1 cellular context compared by ENCODE assay signal in genomic region chr10:120145107-120145506, GRCh38.
A peak's percentile ranks its signal among the peaks of the same experiment; 100 is the strongest.
TF ChIP-seq lines count a peak whose summit lies in the region.

No MANE protein-coding gene starts in this region.

TF ChIP-seq in K562, 482 proteins besides CTCF, POLR2A, EP300 and RAD21 (continued from another document and continues in another):
- TF ChIP-seq ZNF184 (CRISPR knock-in tag; IDR thresholded peaks at IDR 0.05) (no peak), YY1 (IDR thresholded peaks at IDR 0.05; ENCODE audit: borderline replicate concordance in 1 of 3, control insufficient read depth in 1 of 3, extremely low read depth in 1 of 3, insufficient read depth in 3 of 3, insufficient read length in 1 of 3, insufficient replicate concordance in 2 of 3, low read depth in 1 of 3, low read length in 2 of 3) (no peak), CAMTA2 (CRISPR knock-in tag; conservative IDR thresholded peaks at IDR 0.05) (no peak), ZNF324 (CRISPR knock-in tag; IDR thresholded peaks at IDR 0.05) (no peak), HDAC2 (IDR thresholded peaks at IDR 0.05) (peak; percentile 91), HDAC1 (IDR thresholded peaks at IDR 0.05) (peak in 1 of 2 experiments; percentile 67; a peak in 2 of 4 replicates), SNAPC5 (CRISPR knock-in tag; IDR thresholded peaks at IDR 0.05) (no peak), TAF15 (IDR thresholded peaks at IDR 0.05; ENCODE audit: low read depth, low read length) (no peak), BCL6 (CRISPR knock-in tag; IDR thresholded peaks at IDR 0.05) (0 out of 2 replicates have a peak, but pooled peaks have one; percentile 35), MBD2 (IDR thresholded peaks at IDR 0.05; ENCODE audit: borderline replicate concordance, low read depth) (peak; percentile 33; the same call in 1 of the 2 replicates), ZFP30 (CRISPR knock-in tag; IDR thresholded peaks at IDR 0.05; ENCODE audit: borderline replicate concordance) (no peak), GABPB2 (CRISPR knock-in tag; conservative IDR thresholded peaks at IDR 0.05) (no peak), U2AF2 (optimal IDR thresholded peaks at IDR 0.05; ENCODE audit: low read depth, low read length) (no peak), ZNF197 (CRISPR knock-in tag; IDR thresholded peaks at IDR 0.05; ENCODE audit: low read depth) (peak; percentile 88; the same call in 1 of the 2 replicates), CREB1 (IDR thresholded peaks at IDR 0.05) (no peak), CREB1 (CRISPR knock-in tag; IDR thresholded peaks at IDR 0.05) (no peak), ID3 (CRISPR knock-in tag; IDR thresholded peaks at IDR 0.05) (no peak), ID3 (tag; IDR thresholded peaks at IDR 0.05) (no peak), HNRNPUL1 (IDR thresholded peaks at IDR 0.05; ENCODE audit: low read length) (no peak), MYNN (IDR thresholded peaks at IDR 0.05) (peak; percentile 53; the same call in 1 of the 2 replicates), MYNN (CRISPR knock-in tag; IDR thresholded peaks at IDR 0.05) (no peak), ZNF592 (IDR thresholded peaks at IDR 0.05) (no peak), ATF1 (CRISPR knock-in tag; IDR thresholded peaks at IDR 0.05) (no peak), ATF1 (tag; IDR thresholded peaks at IDR 0.05) (no peak), BRF1 (IDR thresholded peaks at IDR 0.05; ENCODE audit: borderline replicate concordance, extremely low read depth, insufficient read length) (no peak), CHAMP1 (IDR thresholded peaks at IDR 0.05) (peak; percentile 55; the same call in 1 of the 2 replicates), ZNF785 (CRISPR knock-in tag; IDR thresholded peaks at IDR 0.05) (no peak), ZBTB26 (CRISPR knock-in tag; IDR thresholded peaks at IDR 0.05) (no peak), E2F5 (CRISPR knock-in tag; IDR thresholded peaks at IDR 0.05) (no peak), PHB2 (IDR thresholded peaks at IDR 0.05; ENCODE audit: low read depth) (peak; percentile 81), XRCC5 (IDR thresholded peaks at IDR 0.05; ENCODE audit: low read depth, low read length) (no peak), HLTF (IDR thresholded peaks at IDR 0.05) (peak; percentile 50; the same call in 1 of the 2 replicates), ZNF232 (CRISPR knock-in tag; IDR thresholded peaks at IDR 0.05) (no peak), PCBP2 (IDR thresholded peaks at IDR 0.05; ENCODE audit: low read depth, low read length, poor library complexity, severe bottlenecking) (no peak), KLF13 (tag; IDR thresholded peaks at IDR 0.05; ENCODE audit: borderline replicate concordance, low read depth) (no peak), ZNF274 (IDR thresholded peaks at IDR 0.05; ENCODE audit: borderline replicate concordance, low read depth, low read length) (peak; percentile 68; the same call in 1 of the 2 replicates), ASH1L (IDR thresholded peaks at IDR 0.05; ENCODE audit: borderline replicate concordance, low read depth, partially characterized antibody) (no peak), JUND (IDR thresholded peaks at IDR 0.05; ENCODE audit: borderline replicate concordance, low read depth, low read length) (peak; percentile 35; the same call in 1 of the 2 replicates), JUND (tag; IDR thresholded peaks at IDR 0.05; ENCODE audit: borderline replicate concordance, low read depth, low read length) (no peak; the same call in 2 of the 3 replicates), ZNF561 (CRISPR knock-in tag; conservative IDR thresholded peaks at IDR 0.05) (no peak), NCOA1 (IDR thresholded peaks at IDR 0.05; ENCODE audit: low read depth) (peak; percentile 55; the same call in 1 of the 2 replicates), GATA2 (CRISPR knock-in tag; IDR thresholded peaks at IDR 0.05) (peak; percentile 55; the same call in 1 of the 2 replicates), PHF21A (IDR thresholded peaks at IDR 0.05; ENCODE audit: borderline replicate concordance, low read depth) (no peak), STAG1 (CRISPR knock-in tag; IDR thresholded peaks at IDR 0.05; ENCODE audit: borderline replicate concordance) (no peak), NFIC (IDR thresholded peaks at IDR 0.05) (peak; percentile 89), CCNT2 (IDR thresholded peaks at IDR 0.05; ENCODE audit: borderline replicate concordance, extremely low read depth, insufficient read length, low read depth, low read length) (peak; percentile 96), XRCC4 (IDR thresholded peaks at IDR 0.05; ENCODE audit: extremely low read depth, insufficient read depth, insufficient read length) (no peak), KDM1A (IDR thresholded peaks at IDR 0.05) (peak; percentile 88 to 92), ATF3 (IDR thresholded peaks at IDR 0.05) (peak; percentile 15; the same call in 1 of the 2 replicates), ATF3 (CRISPR knock-in tag; conservative IDR thresholded peaks at IDR 0.05) (no peak), ZBTB9 (CRISPR knock-in tag; IDR thresholded peaks at IDR 0.05) (0 out of 2 replicates have a peak, but pooled peaks have one; percentile 49), BDP1 (IDR thresholded peaks at IDR 0.05; ENCODE audit: insufficient read depth, insufficient read length) (no peak), PTTG1 (tag; IDR thresholded peaks at IDR 0.05; ENCODE audit: low read depth) (no peak), GATAD2B (IDR thresholded peaks at IDR 0.05; ENCODE audit: borderline replicate concordance) (no peak), TCF3 (CRISPR knock-in tag; IDR thresholded peaks at IDR 0.05) (peak; percentile 95), U2AF1 (optimal IDR thresholded peaks at IDR 0.05; ENCODE audit: low read depth, low read length) (no peak), SMAD4 (CRISPR knock-in tag; conservative IDR thresholded peaks at IDR 0.05) (peak; percentile 90), ZNF217 (CRISPR knock-in tag; IDR thresholded peaks at IDR 0.05) (no peak), MYC (IDR thresholded peaks at IDR 0.05; ENCODE audit: low read depth, low read length) (peak; percentile 65), MYC (CRISPR knock-in tag; IDR thresholded peaks at IDR 0.05; ENCODE audit: borderline replicate concordance, low read depth) (no peak), ZNF408 (CRISPR knock-in tag; IDR thresholded peaks at IDR 0.05; ENCODE audit: low read depth) (no peak), PRPF4 (IDR thresholded peaks at IDR 0.05; ENCODE audit: insufficient read depth, low read depth, low read length, poor library complexity, severe bottlenecking) (no peak), RBM25 (IDR thresholded peaks at IDR 0.05; ENCODE audit: low read depth, low read length, severe bottlenecking) (no peak), DACH1 (IDR thresholded peaks at IDR 0.05; ENCODE audit: partially characterized antibody) (no peak), ZNF639 (CRISPR knock-in tag; conservative IDR thresholded peaks at IDR 0.05 in 1 of 2, IDR thresholded peaks at IDR 0.05 in 1 of 2) (peak in 1 of 2 experiments; percentile 81; a peak in 2 of 4 replicates)
